25 cellular contexts compared by ENCODE assay signal in the genomic region with DNA sequence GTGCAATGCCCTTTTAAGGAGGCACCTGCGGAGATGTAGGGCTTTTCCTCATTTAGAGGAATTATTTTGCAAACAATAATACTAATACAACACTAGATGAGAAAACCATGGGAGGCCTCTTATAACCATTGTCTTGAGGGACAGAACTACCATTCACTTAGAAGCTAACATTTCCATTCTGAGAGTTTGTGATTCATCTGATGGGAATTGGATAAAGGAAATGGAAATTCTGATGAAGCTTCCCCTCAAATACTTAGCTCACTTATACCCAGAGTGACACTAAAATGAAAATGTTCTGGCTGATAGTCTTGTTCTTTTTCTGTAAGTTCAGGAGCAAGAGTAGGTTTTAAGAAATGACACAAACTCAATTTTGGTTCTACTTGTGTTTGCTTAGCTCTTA.
DNase-seq lines count a peak whose midpoint lies in the region; ATAC-seq, FAIRE-seq and TF ChIP-seq lines count a peak whose summit lies in the region.
"Had no signal": no experiment of that assay in that cellular context is flagged by ENCODE, and none has a peak within 500 bp of the region (broad histone marks: within the 10 kb centered on the region; RNA-seq: fewer than 3 reads in every experiment).

No MANE protein-coding gene starts in this region.

- H2AFZ ChIP-seq in HepG2 (ENCODE audit: low read length): no peak overlapping the region

- DNase-seq in A673 (ENCODE audit: low spot score) (peak; percentile 0), LHCN-M2 (ENCODE audit: low read depth) (peak; percentile 6), foreskin melanocyte (peak; percentile 32), HepG2 (ENCODE audit: low spot score) (no peak), GM19238 (ENCODE audit: insufficient read length, low spot score) (no peak), ecto neural progenitor cell (ENCODE audit: low spot score) (no peak), MV-4-11 (lab: John Stamatoyannopoulos, UW) (no peak)
- DNase-seq: 8988T; activated CD8-positive, alpha-beta T cell treated with anti-CD3 and anti-CD28 coated beads for 36 hours; amniotic stem cell; BE2C; COR-L47; DMS79 treated with DMSO at 0.1 percent for 48 hours; effector CD8-positive, alpha-beta T cell; esophagus squamous epithelium; left ventricle myocardium superior; NCI-H1417 treated with DMSO at 0.1 percent for 48 hours; NCI-H2227 treated with DMSO at 0.1 percent for 48 hours; retina; stimulated activated CD8-positive, alpha-beta memory T cell treated with anti-CD3 and anti-CD28 coated beads, Interleukin-4, amount 100 ng/mL, for 48 hours had no signal

- CTCF ChIA-PET in A673 (lab: Charles Lee): no interaction called here
- CTCF ChIA-PET in HepG2 (lab: Yijun Ruan, JAX; ENCODE audit: low intra/inter-chr PET ratio, low total read pairs): no interaction called here

- H3K4me3 ChIP-seq in A673 (ENCODE audit: low read depth, low read length, poor library complexity, severe bottlenecking) (no peak overlapping the region), HepG2 (replicated peaks in 1 of 3; ENCODE audit: insufficient read depth in 1 of 3, low read depth in 2 of 3, low read length in 3 of 3) (no peak overlapping the region)
- H3K4me3 ChIP-seq: esophagus squamous epithelium, HAP-1 had no signal

- POLR2A ChIA-PET in A673 (lab: Charles Lee; ENCODE audit: low non-redundant PET) (no interaction called here), HepG2 (lab: Yijun Ruan, JAX) (no interaction called here)

- no peaks in the 10 kb centered on the region for H3K36me3 ChIP-seq in A673 (ENCODE audit: insufficient read depth, low read length, poor library complexity, severe bottlenecking)
- no peaks in the 10 kb centered on the region for H3K36me3 ChIP-seq in HepG2 (replicated peaks in 1 of 2; ENCODE audit: control insufficient read depth in 1 of 2, insufficient read depth in 2 of 2, low read length in 2 of 2)
- H3K36me3 ChIP-seq: BE2C, esophagus squamous epithelium, HAP-1, neutrophil had no signal

- no peak for FAIRE-seq in HepG2 (lab: Jason Lieb, UNC)

- no peaks in the 10 kb centered on the region for H3K79me2 ChIP-seq in HepG2 (ENCODE audit: insufficient read depth, low read length)

- no peak for TF ChIP-seq CTCF in A673 (conservative IDR thresholded peaks at IDR 0.05; ENCODE audit: low read depth, low read length)
- no peak for TF ChIP-seq CTCF in HepG2 (CRISPR knock-in tag; IDR thresholded peaks at IDR 0.05)

- TF ChIP-seq POLR2A in HepG2 (IDR thresholded peaks at IDR 0.05; ENCODE audit: insufficient read depth in 1 of 2, low read depth in 2 of 2, low read length in 2 of 2): no peak

- TF ChIP-seq EP300 in HepG2 (IDR thresholded peaks at IDR 0.05; ENCODE audit: low read depth in 2 of 2, low read length in 2 of 2): no peak
- TF ChIP-seq EP300 in HepG2 (CRISPR knock-in tag; IDR thresholded peaks at IDR 0.05; ENCODE audit: borderline replicate concordance): no peak

- no peaks in the 10 kb centered on the region for H3K9me3 ChIP-seq in A673 (ENCODE audit: low read depth, low read length, poor library complexity, severe bottlenecking)
- no peaks in the 10 kb centered on the region for H3K9me3 ChIP-seq in HepG2 (ENCODE audit: low read length)
- H3K9me3 ChIP-seq: BE2C, esophagus squamous epithelium, HAP-1, neutrophil had no signal

- BruUV-seq in A673 (replicated peaks; lab: Mats Ljungman, UMichigan) (no TSS peak), HepG2 (replicated peaks; lab: Mats Ljungman, UMichigan) (no TSS peak)

- no peaks in the 10 kb centered on the region for H3K27me3 ChIP-seq in A673 (replicated peaks; ENCODE audit: insufficient read depth, low read depth, low read length, poor library complexity)
- H3K27me3 ChIP-seq in HepG2 (ENCODE audit: control insufficient read depth in 1 of 2, insufficient read depth in 2 of 2, low read length in 2 of 2): peaks cover 0 to 7% of the 10 kb centered on the region in 2 experiments; a peak in 3 of 5 replicates
- H3K27me3 ChIP-seq: BE2C, neutrophil had no signal

- in situ Hi-C loops in HepG2 (cut with HindIII; ENCODE audit: extremely low pct_ligation_motif_present, low pct_unique_long_range_greater_than_20kb): no loop called here

- H3K27ac ChIP-seq in A673 (ENCODE audit: low read depth, low read length, poor library complexity, severe bottlenecking): no peak overlapping the region
- H3K27ac ChIP-seq in HepG2 (ENCODE audit: extremely low read length, insufficient read depth, low read length): no peak overlapping the region
- H3K27ac ChIP-seq: esophagus squamous epithelium, neutrophil, RWPE1 had no signal

- H3K9ac ChIP-seq in HepG2 (ENCODE audit: insufficient read depth, low read depth, low read length): no peak overlapping the region

- no peak overlapping the region for H3K4me2 ChIP-seq in HepG2 (ENCODE audit: low read depth, low read length)

- H3K4me1 ChIP-seq in A673 (ENCODE audit: insufficient read depth, low read length, poor library complexity, severe bottlenecking) (no peaks in the 10 kb centered on the region), HepG2 (ENCODE audit: insufficient read depth, low read length) (peaks cover 14% of the 10 kb centered on the region)
- H3K4me1 ChIP-seq: esophagus squamous epithelium, HAP-1 had no signal

- no peaks in the 10 kb centered on the region for H4K20me1 ChIP-seq in HepG2 (ENCODE audit: insufficient read depth, low read length)

- no peak for TF ChIP-seq RAD21 in HepG2 (CRISPR knock-in tag; IDR thresholded peaks at IDR 0.05)

- ATAC-seq in SK-N-SH treated with all-trans-retinoic acid at 6 μM for 48 hours: peak; percentile 83
- ATAC-seq in HepG2: no peak
- ATAC-seq: activated CD4-positive, CD25-positive, alpha-beta regulatory T cell treated with anti-CD3 and anti-CD28 coated beads, Interleukin-2, amount 50 U/mL, for 24 hours; activated CD8-positive, alpha-beta T cell treated with anti-CD3 and anti-CD28 coated beads for 36 hours; left ventricle myocardium superior had no signal

- WGBS in HepG2 (ENCODE audit: low lambda C conversion rate): 57% methylated on average over 1 of the region's 1 CpG

- intact Hi-C loops in A673 (cut with micrococcal nuclease; ENCODE audit: unreplicated experiment) (no loop called here), HepG2 (cut with micrococcal nuclease; ENCODE audit: unreplicated experiment) (no loop called here)

TF ChIP-seq in SK-N-SH treated with all-trans-retinoic acid at 6 μM for 48 hours, 23 proteins besides CTCF, POLR2A, EP300 and RAD21 (continues in another document):
- TF ChIP-seq, protein P1, sequence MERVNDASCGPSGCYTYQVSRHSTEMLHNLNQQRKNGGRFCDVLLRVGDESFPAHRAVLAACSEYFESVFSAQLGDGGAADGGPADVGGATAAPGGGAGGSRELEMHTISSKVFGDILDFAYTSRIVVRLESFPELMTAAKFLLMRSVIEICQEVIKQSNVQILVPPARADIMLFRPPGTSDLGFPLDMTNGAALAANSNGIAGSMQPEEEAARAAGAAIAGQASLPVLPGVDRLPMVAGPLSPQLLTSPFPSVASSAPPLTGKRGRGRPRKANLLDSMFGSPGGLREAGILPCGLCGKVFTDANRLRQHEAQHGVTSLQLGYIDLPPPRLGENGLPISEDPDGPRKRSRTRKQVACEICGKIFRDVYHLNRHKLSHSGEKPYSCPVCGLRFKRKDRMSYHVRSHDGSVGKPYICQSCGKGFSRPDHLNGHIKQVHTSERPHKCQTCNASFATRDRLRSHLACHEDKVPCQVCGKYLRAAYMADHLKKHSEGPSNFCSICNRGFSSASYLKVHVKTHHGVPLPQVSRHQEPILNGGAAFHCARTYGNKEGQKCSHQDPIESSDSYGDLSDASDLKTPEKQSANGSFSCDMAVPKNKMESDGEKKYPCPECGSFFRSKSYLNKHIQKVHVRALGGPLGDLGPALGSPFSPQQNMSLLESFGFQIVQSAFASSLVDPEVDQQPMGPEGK (CRISPR knock-in tag; IDR thresholded peaks at IDR 0.05; ENCODE audit: borderline replicate concordance): no peak
- TF ChIP-seq ZNF8 (CRISPR knock-in tag; IDR thresholded peaks at IDR 0.05) (no peak), OSR1 (CRISPR knock-in tag; IDR thresholded peaks at IDR 0.05) (no peak)

TF ChIP-seq in HepG2, 621 proteins besides CTCF, POLR2A, EP300 and RAD21 (continues in another document):
- TF ChIP-seq ZNF549 (CRISPR knock-in tag; IDR thresholded peaks at IDR 0.05): no peak
- no peak for TF ChIP-seq GATA4 (IDR thresholded peaks at IDR 0.05; ENCODE audit: borderline replicate concordance, low read depth)
- TF ChIP-seq, protein P2, sequence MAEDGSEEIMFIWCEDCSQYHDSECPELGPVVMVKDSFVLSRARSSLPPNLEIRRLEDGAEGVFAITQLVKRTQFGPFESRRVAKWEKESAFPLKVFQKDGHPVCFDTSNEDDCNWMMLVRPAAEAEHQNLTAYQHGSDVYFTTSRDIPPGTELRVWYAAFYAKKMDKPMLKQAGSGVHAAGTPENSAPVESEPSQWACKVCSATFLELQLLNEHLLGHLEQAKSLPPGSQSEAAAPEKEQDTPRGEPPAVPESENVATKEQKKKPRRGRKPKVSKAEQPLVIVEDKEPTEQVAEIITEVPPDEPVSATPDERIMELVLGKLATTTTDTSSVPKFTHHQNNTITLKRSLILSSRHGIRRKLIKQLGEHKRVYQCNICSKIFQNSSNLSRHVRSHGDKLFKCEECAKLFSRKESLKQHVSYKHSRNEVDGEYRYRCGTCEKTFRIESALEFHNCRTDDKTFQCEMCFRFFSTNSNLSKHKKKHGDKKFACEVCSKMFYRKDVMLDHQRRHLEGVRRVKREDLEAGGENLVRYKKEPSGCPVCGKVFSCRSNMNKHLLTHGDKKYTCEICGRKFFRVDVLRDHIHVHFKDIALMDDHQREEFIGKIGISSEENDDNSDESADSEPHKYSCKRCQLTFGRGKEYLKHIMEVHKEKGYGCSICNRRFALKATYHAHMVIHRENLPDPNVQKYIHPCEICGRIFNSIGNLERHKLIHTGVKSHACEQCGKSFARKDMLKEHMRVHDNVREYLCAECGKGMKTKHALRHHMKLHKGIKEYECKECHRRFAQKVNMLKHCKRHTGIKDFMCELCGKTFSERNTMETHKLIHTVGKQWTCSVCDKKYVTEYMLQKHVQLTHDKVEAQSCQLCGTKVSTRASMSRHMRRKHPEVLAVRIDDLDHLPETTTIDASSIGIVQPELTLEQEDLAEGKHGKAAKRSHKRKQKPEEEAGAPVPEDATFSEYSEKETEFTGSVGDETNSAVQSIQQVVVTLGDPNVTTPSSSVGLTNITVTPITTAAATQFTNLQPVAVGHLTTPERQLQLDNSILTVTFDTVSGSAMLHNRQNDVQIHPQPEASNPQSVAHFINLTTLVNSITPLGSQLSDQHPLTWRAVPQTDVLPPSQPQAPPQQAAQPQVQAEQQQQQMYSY (CRISPR knock-in tag; IDR thresholded peaks at IDR 0.05): no peak
- TF ChIP-seq NCOA5 (CRISPR knock-in tag; IDR thresholded peaks at IDR 0.05): no peak
- TF ChIP-seq ZNF816 (CRISPR knock-in tag; IDR thresholded peaks at IDR 0.05; ENCODE audit: borderline replicate concordance): no peak
- no peak for TF ChIP-seq ZBTB42 (CRISPR knock-in tag; IDR thresholded peaks at IDR 0.05)
- TF ChIP-seq ZNF446 (CRISPR knock-in tag; IDR thresholded peaks at IDR 0.05): no peak
- no peak for TF ChIP-seq ZNF264 (CRISPR knock-in tag; IDR thresholded peaks at IDR 0.05)
- TF ChIP-seq SMARCC2 (IDR thresholded peaks at IDR 0.05): no peak
- TF ChIP-seq ZSCAN25 (CRISPR knock-in tag; IDR thresholded peaks at IDR 0.05): no peak

Comparison
In these comparisons a context has a peak if more than half of its experiments do, and no peak if none do; other contexts are left out.
1. DNase-seq: peak in A673 (single experiment), LHCN-M2 (single experiment) and foreskin melanocyte (single experiment); none in HepG2 (single experiment), GM19238 (single experiment), ecto neural progenitor cell (single experiment) and MV-4-11 (single experiment).